Comparison of ENCODE assay signal across 8 cellular contexts in the genomic region with DNA sequence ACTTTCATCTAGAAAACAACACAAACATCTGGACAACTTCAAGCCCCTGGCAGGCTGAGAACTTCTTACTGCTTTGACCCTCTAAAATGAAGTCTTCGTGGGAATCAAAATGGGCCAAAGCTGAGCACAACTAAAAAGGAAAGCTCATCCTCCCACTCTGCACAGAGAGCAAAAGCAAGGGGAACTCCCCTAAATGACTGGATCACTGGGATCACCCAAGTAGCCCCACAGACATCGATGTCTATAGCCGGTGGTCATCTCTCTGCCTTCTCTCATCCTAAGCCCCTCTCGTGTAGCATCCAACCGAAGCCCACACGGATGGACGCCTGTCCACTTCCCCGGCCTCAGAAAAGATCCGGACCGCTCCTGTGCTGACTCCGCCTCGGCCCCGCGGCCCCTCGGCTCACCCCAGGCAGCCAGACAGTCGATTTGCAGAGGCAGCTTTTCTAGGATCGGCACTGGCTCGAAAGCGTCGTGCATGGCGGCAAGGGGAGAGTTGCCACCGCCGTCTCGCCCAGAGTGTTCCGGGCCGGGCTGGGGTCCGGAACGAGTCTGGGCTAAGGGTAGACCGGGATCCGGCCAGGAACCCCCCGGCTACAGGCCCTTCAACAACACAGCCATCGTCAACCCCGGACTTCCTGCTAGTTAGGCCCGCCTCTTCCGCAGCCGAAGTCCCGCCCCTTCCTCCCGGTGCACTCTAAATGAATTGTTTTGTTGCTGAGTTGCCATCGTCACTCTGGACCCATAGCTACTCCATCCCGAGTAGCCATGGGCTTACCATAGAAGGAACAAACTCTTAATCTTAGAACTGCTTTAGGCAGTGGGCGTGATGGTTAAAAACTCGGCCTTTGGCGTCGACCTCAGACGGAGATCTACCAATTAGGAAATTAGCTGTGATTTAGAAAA. TPM values are rescaled to one million over a fixed set of nuclear protein-coding genes. Genes with fewer than 3 reads are reported as not detected.
DNase-seq lines count a peak whose midpoint lies in the region; ATAC-seq, FAIRE-seq and TF ChIP-seq lines count a peak whose summit lies in the region.

VPS39 (minus strand) TSS at position 631 of the 906 bp plus-strand sequence; CDS start at position 480, 151 bp downstream.

- H3K27me3 ChIP-seq in skeletal muscle satellite cell (ENCODE audit: control insufficient read depth, insufficient read depth, low read length), result no peaks in the 10 kb centered on the region

- no peak for TF ChIP-seq RAD21 in A549 (conservative IDR thresholded peaks at IDR 0.05 in 1 of 2, IDR thresholded peaks at IDR 0.05 in 1 of 2)

- H3K27ac ChIP-seq in A549 (peak within 1 kb of the TSS; percentile 90 to 96), VCaP (peak within 1 kb of the TSS; percentile 80)

- POLR2A ChIA-PET in A549 (lab: Yijun Ruan, JAX), result interaction anchor here (0.6 to 1.8 kb wide), 4 partner anchors 8 to 376 kb away, joined by 3 to 10 read pairs (median 4); partner anchors contain the start of genes GANC and TMEM87A

- H3K9me3 ChIP-seq in A549, result no peaks in the 10 kb centered on the region
- H3K9me3 ChIP-seq in iPS-18c (ENCODE audit: control insufficient read depth, insufficient read depth, low read length), result no peaks in the 10 kb centered on the region
- H3K9me3 ChIP-seq in skeletal muscle satellite cell (replicated peaks; ENCODE audit: low read length), result no peaks in the 10 kb centered on the region

- ATAC-seq in A549 (peak; percentile 100), GM18861 (IDR thresholded peaks at IDR 0.05; ENCODE audit: unreplicated experiment) (peak; percentile 60), HG03095 (IDR thresholded peaks at IDR 0.05; ENCODE audit: unreplicated experiment) (peak; percentile 79)

- FAIRE-seq in A549 (lab: Jason Lieb, UNC), result no peak

- peak; percentile 53 for TF ChIP-seq POLR2A in A549 (IDR thresholded peaks at IDR 0.05; ENCODE audit: low read length)

- H3K4me1 ChIP-seq in A549 (peaks cover 6% of the 10 kb centered on the region; the same call in 2 of the 3 replicates), skeletal muscle satellite cell (ENCODE audit: control insufficient read depth, insufficient read depth, low read length) (peaks cover 14% of the 10 kb centered on the region)

- H3K36me3 ChIP-seq in skeletal muscle satellite cell (ENCODE audit: insufficient read depth, low read length), result peaks cover 38% of the 10 kb centered on the region

- H3K4me3 ChIP-seq in A549, result peak within 1 kb of the TSS; percentile 91
- peak within 1 kb of the TSS; percentile 99 for H3K4me3 ChIP-seq in iPS-18c (ENCODE audit: insufficient read depth, low read depth, low read length)
- H3K4me3 ChIP-seq in skeletal muscle satellite cell (ENCODE audit: low read length), result peak within 1 kb of the TSS; percentile 90

- H3K9ac ChIP-seq in skeletal muscle satellite cell (ENCODE audit: low read depth, low read length), result peak within 1 kb of the TSS; percentile 95

- H3K4me2 ChIP-seq in A549, result peak within 1 kb of the TSS; percentile 89
- peak within 1 kb of the TSS; percentile 86 for H3K4me2 ChIP-seq in skeletal muscle satellite cell (ENCODE audit: low read length)

- CTCF ChIA-PET in A549 (lab: Yijun Ruan, JAX), result interaction anchor here (0.7 kb wide), 1 partner anchor 177 kb away, joined by 3 read pairs; no protein-coding TSS in a partner anchor

- in situ Hi-C loops in T47D (cut with HindIII; ENCODE audit: low pct_unique_long_range_greater_than_20kb, low sequenced_read_pairs), result no loop called here

- no peak for TF ChIP-seq EP300 in A549 (IDR thresholded peaks at IDR 0.05)

- peak; percentile 75 to 80 for DNase-seq in A549 (ENCODE audit: low read depth in 1 of 2, low spot score in 1 of 2)
- peak; percentile 87 for DNase-seq in NCI-H2171 treated with DMSO at 0.1 percent for 48 hours (lab: John Stamatoyannopoulos, UW)
- DNase-seq in T47D (ENCODE audit: low read depth in 1 of 2, low spot score in 1 of 2), result peak; percentile 83 to 87

- 3% methylated on average over 23 of the region's 45 CpGs for WGBS in A549 (ENCODE audit: missing lambda C conversion rate)

- TF ChIP-seq CTCF in A549 (IDR thresholded peaks at IDR 0.05) (no peak), VCaP (conservative IDR thresholded peaks at IDR 0.05) (no peak)

TF ChIP-seq in A549, 52 proteins besides CTCF, POLR2A, EP300 and RAD21:
- TF ChIP-seq KDM5A (IDR thresholded peaks at IDR 0.05) (0 out of 2 replicates have a peak, but pooled peaks have one; percentile 24), FOXS1 (CRISPR knock-in tag; IDR thresholded peaks at IDR 0.05) (no peak), CHD2 (IDR thresholded peaks at IDR 0.05; ENCODE audit: low read length, partially characterized antibody) (no peak), NR3C1 (IDR thresholded peaks at IDR 0.05) (no peak), MAX (IDR thresholded peaks at IDR 0.05) (peak; percentile 34; the same call in 1 of the 2 replicates), PHF8 (IDR thresholded peaks at IDR 0.05; ENCODE audit: borderline replicate concordance, low read depth) (0 out of 2 replicates have a peak, but pooled peaks have one; percentile 62), RNF2 (IDR thresholded peaks at IDR 0.05; ENCODE audit: borderline replicate concordance, low read depth) (no peak), JUN (IDR thresholded peaks at IDR 0.05) (peak; percentile 43 to 70; a peak in 1 of 5 replicates), ZC3H11A (IDR thresholded peaks at IDR 0.05) (no peak), CHD4 (IDR thresholded peaks at IDR 0.05; ENCODE audit: borderline replicate concordance) (no peak)
- TF ChIP-seq, protein P1, sequence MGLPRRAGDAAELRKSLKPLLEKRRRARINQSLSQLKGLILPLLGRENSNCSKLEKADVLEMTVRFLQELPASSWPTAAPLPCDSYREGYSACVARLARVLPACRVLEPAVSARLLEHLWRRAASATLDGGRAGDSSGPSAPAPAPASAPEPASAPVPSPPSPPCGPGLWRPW (IDR thresholded peaks at IDR 0.05), result no peak
TF ChIP-seq in A549: peak in this region for 4.

RNA-seq across cellular contexts. Expression of gene VPS39, which starts in this region (rescaled TPM):
- polyA plus RNA-seq in A549 (2011; rRNA removed) (33.3 and 38.1 TPM in 2 replicates), A549 (2017; fragmentation: RNase III; extraction: RNeasy Plus Mini Kit Qiagen cat#74134 plus additional on column Dnase treatment) (16.7 to 19.5 TPM (median 18.3 TPM) in 3 replicates)
- polyA plus RNA-seq in A549 (2012; cell fraction: cytosol; rRNA removed), result 16.9 and 20.6 TPM in 2 replicates
- 51.9 and 65.8 TPM in 2 replicates for polyA plus RNA-seq in A549 (2012; cell fraction: nucleus; rRNA removed)
- polyA minus RNA-seq in A549 (2011; rRNA and poly(A)+ RNA removed), result 31.3 and 36.6 TPM in 2 replicates
- 36.3 and 42.8 TPM in 2 replicates for total RNA-seq in skeletal muscle satellite cell (2012; rRNA removed)

Comparison
In these comparisons a context has a peak if more than half of its experiments do, and no peak if none do; other contexts are left out.
1. Peak in every context shown above with its lines: DNase-seq, ATAC-seq, H3K4me3 ChIP-seq and H3K27ac ChIP-seq.